In the genomic region with DNA sequence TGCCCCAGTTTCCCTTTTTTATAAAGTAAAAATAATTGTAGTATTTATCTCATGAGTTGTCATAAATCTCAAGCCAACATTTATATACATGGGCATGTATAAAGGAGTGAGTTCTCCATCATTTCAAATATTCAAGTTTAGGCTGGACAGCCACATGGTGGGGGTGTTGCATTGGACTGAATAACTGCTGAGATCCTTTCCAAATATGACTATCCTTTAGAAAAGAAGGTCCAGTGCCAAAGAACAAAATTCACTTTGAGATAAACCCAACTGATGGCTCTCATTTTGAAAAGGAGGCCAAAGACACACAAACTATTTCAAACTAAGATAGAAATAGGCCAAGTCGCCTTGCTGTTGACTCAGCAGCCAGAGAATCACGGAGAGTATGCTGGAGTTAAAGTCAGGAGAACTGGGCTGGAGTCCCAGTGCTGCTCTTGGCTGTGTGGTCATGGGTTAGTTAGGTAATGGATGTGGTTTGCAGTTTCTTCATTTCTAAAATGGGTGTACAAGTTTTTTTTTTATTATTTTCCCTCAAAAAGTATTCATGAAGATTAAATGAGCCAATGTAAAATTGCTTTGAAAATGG, we compare ENCODE assay signal across 10 cellular contexts.
DNase-seq lines count a peak whose midpoint lies in the region; TF ChIP-seq lines count a peak whose summit lies in the region.
"Had no signal": no experiment of that assay in that cellular context is flagged by ENCODE, and none has a peak within 500 bp of the region (broad histone marks: within the 10 kb centered on the region; RNA-seq: fewer than 3 reads in every experiment).

No MANE protein-coding gene starts in this region.

- H3K79me2 ChIP-seq in osteoblast (ENCODE audit: insufficient read depth, low read length): no peaks in the 10 kb centered on the region

- TF ChIP-seq CTCF in epithelial cell of proximal tubule (conservative IDR thresholded peaks at IDR 0.05; ENCODE audit: low read depth, low read length) (peak; percentile 24), osteoblast (IDR thresholded peaks at IDR 0.05; ENCODE audit: extremely low read depth, low read depth, low read length) (peak; percentile 10)

- H3K27ac ChIP-seq in osteoblast (ENCODE audit: low read depth, low read length): no peak overlapping the region
- H3K27ac ChIP-seq: adrenal gland had no signal

- H2AFZ ChIP-seq in osteoblast (ENCODE audit: low read length): no peak overlapping the region

- H3K4me2 ChIP-seq in osteoblast (ENCODE audit: insufficient read depth, low read length): no peak overlapping the region

- H3K27me3 ChIP-seq in osteoblast (ENCODE audit: insufficient read depth, low read length): no peaks in the 10 kb centered on the region
- H3K27me3 ChIP-seq: adrenal gland had no signal

- H3K4me3 ChIP-seq in epithelial cell of proximal tubule (ENCODE audit: low read depth, low read length) (no peak overlapping the region), osteoblast (ENCODE audit: insufficient read depth, low read length) (no peak overlapping the region)
- H3K4me3 ChIP-seq: adrenal gland had no signal

- DNase-seq in EH (ENCODE audit: low read depth) (peak; percentile 33), NCI-H2227 (lab: John Stamatoyannopoulos, UW; ENCODE audit: unreplicated experiment) (peak; percentile 51), epithelial cell of proximal tubule (ENCODE audit: low read depth) (peak; percentile 13), osteoblast (ENCODE audit: insufficient read length, low spot score, missing footprints) (no peak), HK-2 (ENCODE audit: unreplicated experiment) (no peak), 8988T (no peak), NCI-H510A treated with DMSO at 0.1 percent for 48 hours (lab: John Stamatoyannopoulos, UW) (no peak)
- DNase-seq in activated CD4-positive, alpha-beta T cell treated with anti-CD3 and anti-CD28 coated beads, Interleukin-2, amount 50 U/mL, for 48 hours: no peak
- DNase-seq: NCI-H2029 had no signal

- H3K4me1 ChIP-seq in osteoblast (ENCODE audit: insufficient read depth, low read length): no peaks in the 10 kb centered on the region
- H3K4me1 ChIP-seq: adrenal gland had no signal

- H4K20me1 ChIP-seq in osteoblast (ENCODE audit: insufficient read depth, low read length): no peaks in the 10 kb centered on the region

- H3K36me3 ChIP-seq in osteoblast (ENCODE audit: insufficient read depth, low read length): no peaks in the 10 kb centered on the region
- H3K36me3 ChIP-seq: adrenal gland had no signal

- H3K9me3 ChIP-seq in osteoblast (ENCODE audit: low read depth, low read length): no peaks in the 10 kb centered on the region
- H3K9me3 ChIP-seq: adrenal gland had no signal

Comparison
In these comparisons a context has a peak if more than half of its experiments do, and no peak if none do; other contexts are left out.
1. DNase-seq: peak in EH (single experiment), NCI-H2227 (single experiment) and epithelial cell of proximal tubule (single experiment); none in osteoblast (single experiment), HK-2 (single experiment), activated CD4-positive, alpha-beta T cell treated with anti-CD3 and anti-CD28 coated beads, Interleukin-2, amount 50 U/mL, for 48 hours (0 of 2), 8988T (single experiment) and NCI-H510A treated with DMSO at 0.1 percent for 48 hours (single experiment).